Comparison of ENCODE assay signal across 19 cellular contexts in the genomic region with DNA sequence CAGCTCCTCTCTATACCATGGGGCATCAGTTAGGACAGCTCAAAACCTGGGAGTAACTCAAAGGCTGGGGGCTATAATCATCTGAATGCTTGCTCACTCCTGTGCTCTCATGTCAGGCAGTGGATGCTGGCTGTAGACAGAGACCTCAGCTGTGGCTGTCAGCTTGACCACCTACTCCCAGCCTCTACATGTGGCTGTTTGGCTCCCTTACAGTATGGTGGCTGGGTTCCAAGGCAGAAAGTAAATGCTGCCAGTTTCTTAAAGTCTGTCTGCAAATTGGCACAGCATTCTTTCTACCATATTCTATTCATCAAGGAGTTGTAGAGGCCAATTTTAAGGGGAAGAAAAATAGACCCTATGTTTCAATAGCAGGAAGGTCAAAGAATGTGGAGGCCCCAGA.
A peak's percentile ranks its signal among the peaks of the same experiment; 100 is the strongest.
DNase-seq lines count a peak whose midpoint lies in the region; ATAC-seq and TF ChIP-seq lines count a peak whose summit lies in the region.
"Had no signal": no experiment of that assay in that cellular context is flagged by ENCODE, and none has a peak within 500 bp of the region (broad histone marks: within the 10 kb centered on the region; RNA-seq: fewer than 3 reads in every experiment).

No MANE protein-coding gene starts in this region.

- H3K4me3 ChIP-seq in fibroblast of mammary gland (ENCODE audit: control insufficient read depth, low read depth, low read length) (no peak overlapping the region), prostate gland (no peak overlapping the region)
- H3K4me3 ChIP-seq: coronary artery, lung, suprapubic skin had no signal

- TF ChIP-seq POLR2A in prostate gland (IDR thresholded peaks at IDR 0.05) = no peak

- intact Hi-C loops in prostate gland (cut with DNase I) = loop anchor here (10.0 kb wide), 1 partner anchor 64 kb away; a partner anchor contains a TSS

- no peaks in the 10 kb centered on the region for H3K4me1 ChIP-seq in prostate gland (replicated peaks)

- H3K36me3 ChIP-seq in prostate gland = no peaks in the 10 kb centered on the region
- H3K36me3 ChIP-seq: suprapubic skin had no signal

- H3K27ac Mint-ChIP-seq in stimulated activated memory B cell treated with anti-CD40 and anti-IgM and Interleukin-4, amounts not matched to agents 10 μg/mL and 1 μg/mL and 100 μg/mL, for 72 hours = no peak overlapping the region
- H3K27ac Mint-ChIP-seq: B cell; natural killer cell treated with Interleukin-12 subunit alpha and Interleukin-12 subunit beta and Interleukin-15 and Interleukin-18, amount 100 ng/mL, for 72 hours; T-helper 1 cell treated with Interleukin-12 subunit alpha and Interleukin-12 subunit beta and Interleukin-4 antibody, amounts not matched to agents 30 μg/mL and 1 μg/mL, for 36 hours had no signal

- TF ChIP-seq CTCF in fibroblast of mammary gland (conservative IDR thresholded peaks at IDR 0.05; ENCODE audit: control insufficient read depth, insufficient read depth, low read depth, low read length) = no peak
- TF ChIP-seq CTCF in prostate gland (IDR thresholded peaks at IDR 0.05) = no peak

- ATAC-seq in HG03457 (IDR thresholded peaks at IDR 0.05; ENCODE audit: unreplicated experiment) = no peak
- no peak for ATAC-seq in stimulated activated memory B cell treated with anti-CD40 and anti-IgM and Interleukin-4, amounts not matched to agents 10 μg/mL and 1 μg/mL and 100 μg/mL, for 72 hours
- ATAC-seq: natural killer cell treated with Interleukin-12 subunit alpha and Interleukin-12 subunit beta and Interleukin-15 and Interleukin-18, amount 100 ng/mL, for 72 hours; Right ventricle myocardium inferior had no signal

- H3K27me3 Mint-ChIP-seq in stimulated activated memory B cell treated with anti-CD40 and anti-IgM and Interleukin-4, amounts not matched to agents 10 μg/mL and 1 μg/mL and 100 μg/mL, for 72 hours = peaks cover 2% of the 10 kb centered on the region

- peaks cover 11% of the 10 kb centered on the region for H3K4me1 Mint-ChIP-seq in stimulated activated memory B cell treated with anti-CD40 and anti-IgM and Interleukin-4, amounts not matched to agents 10 μg/mL and 1 μg/mL and 100 μg/mL, for 72 hours

- H3K9me3 ChIP-seq in prostate gland = no peaks in the 10 kb centered on the region
- H3K9me3 ChIP-seq: suprapubic skin had no signal

- peak; percentile 49 for DNase-seq in DMS 273 (lab: John Stamatoyannopoulos, UW; ENCODE audit: unreplicated experiment)
- DNase-seq in RPMI7951 (ENCODE audit: low read depth) = peak; percentile 80
- peak; percentile 41 for DNase-seq in fibroblast of mammary gland (ENCODE audit: low read depth)
- DNase-seq in prostate gland (ENCODE audit: low spot score) = peak; percentile 37
- DNase-seq in DMS79 treated with DMSO at 0.1 percent for 48 hours (lab: John Stamatoyannopoulos, UW) = no peak
- DNase-seq in NCI-H2029 (lab: John Stamatoyannopoulos, UW) = no peak
- DNase-seq: activated CD4-positive, CD25-positive, alpha-beta regulatory T cell; amniotic stem cell; DMS153; NCI-H1105 had no signal

- H3K27me3 ChIP-seq in prostate gland (replicated peaks; ENCODE audit: insufficient read depth) = no peaks in the 10 kb centered on the region
- H3K27me3 ChIP-seq: suprapubic skin had no signal

- no peak overlapping the region for H3K4me3 Mint-ChIP-seq in stimulated activated memory B cell treated with anti-CD40 and anti-IgM and Interleukin-4, amounts not matched to agents 10 μg/mL and 1 μg/mL and 100 μg/mL, for 72 hours
- H3K4me3 Mint-ChIP-seq: B cell; natural killer cell treated with Interleukin-12 subunit alpha and Interleukin-12 subunit beta and Interleukin-15 and Interleukin-18, amount 100 ng/mL, for 72 hours; T-helper 1 cell treated with Interleukin-12 subunit alpha and Interleukin-12 subunit beta and Interleukin-4 antibody, amounts not matched to agents 30 μg/mL and 1 μg/mL, for 36 hours had no signal

- no peak overlapping the region for H3K27ac ChIP-seq in prostate gland
- H3K27ac ChIP-seq: coronary artery, suprapubic skin had no signal

- H3K9me3 Mint-ChIP-seq in stimulated activated memory B cell treated with anti-CD40 and anti-IgM and Interleukin-4, amounts not matched to agents 10 μg/mL and 1 μg/mL and 100 μg/mL, for 72 hours = no peaks in the 10 kb centered on the region
- H3K9me3 Mint-ChIP-seq: natural killer cell treated with Interleukin-12 subunit alpha and Interleukin-12 subunit beta and Interleukin-15 and Interleukin-18, amount 100 ng/mL, for 72 hours; T-helper 1 cell treated with Interleukin-12 subunit alpha and Interleukin-12 subunit beta and Interleukin-4 antibody, amounts not matched to agents 30 μg/mL and 1 μg/mL, for 36 hours had no signal

- H3K36me3 Mint-ChIP-seq in stimulated activated memory B cell treated with anti-CD40 and anti-IgM and Interleukin-4, amounts not matched to agents 10 μg/mL and 1 μg/mL and 100 μg/mL, for 72 hours = no peaks in the 10 kb centered on the region
- H3K36me3 Mint-ChIP-seq: natural killer cell treated with Interleukin-12 subunit alpha and Interleukin-12 subunit beta and Interleukin-15 and Interleukin-18, amount 100 ng/mL, for 72 hours had no signal

Comparison
In these comparisons a context has a peak if more than half of its experiments do, and no peak if none do; other contexts are left out.
1. DNase-seq: peak in DMS 273 (single experiment), RPMI7951 (single experiment), fibroblast of mammary gland (single experiment) and prostate gland (single experiment); none in DMS79 treated with DMSO at 0.1 percent for 48 hours (single experiment) and NCI-H2029 (single experiment).